Comparison of ENCODE assay signal across 19 cellular contexts in genomic region chr17:31926100-31926729, GRCh38.
"Had no signal": no experiment of that assay in that cellular context is flagged by ENCODE, and none has a peak within 500 bp of the region (broad histone marks: within the 10 kb centered on the region; RNA-seq: fewer than 3 reads in every experiment).

No MANE protein-coding gene starts in this region.

- H3K27ac ChIP-seq: brain microvascular endothelial cell, pancreas, spleen, transverse colon, vagina had no signal

- H3K9me3 Mint-ChIP-seq: memory B cell; naive thymus-derived CD8-positive, alpha-beta T cell; stimulated activated naive B cell treated with anti-CD40 and anti-IgM and Interleukin-4, amounts not matched to agents 10 μg/mL and 1 μg/mL and 100 μg/mL, for 72 hours had no signal

- H3K9me3 ChIP-seq: pancreas, spleen, transverse colon, vagina had no signal

- H3K27ac Mint-ChIP-seq: activated naive CD8-positive, alpha-beta T cell; memory B cell; naive thymus-derived CD8-positive, alpha-beta T cell; stimulated activated naive B cell treated with anti-CD40 and anti-IgM and Interleukin-4, amounts not matched to agents 10 μg/mL and 1 μg/mL and 100 μg/mL, for 72 hours had no signal

- H3K4me3 Mint-ChIP-seq: activated naive CD8-positive, alpha-beta T cell; memory B cell; naive thymus-derived CD8-positive, alpha-beta T cell; stimulated activated naive B cell treated with anti-CD40 and anti-IgM and Interleukin-4, amounts not matched to agents 10 μg/mL and 1 μg/mL and 100 μg/mL, for 72 hours had no signal

- ATAC-seq: left ventricle myocardium superior; naive thymus-derived CD8-positive, alpha-beta T cell; pancreas; sciatic nerve had no signal

- DNase-seq: activated CD4-positive, CD25-positive, alpha-beta regulatory T cell; anterior cingulate cortex; brain microvascular endothelial cell; cortex of kidney; effector CD8-positive, alpha-beta T cell; foreskin fibroblast; glutamatergic neuron; kidney glomerular epithelial cell; left ventricle myocardium superior; naive thymus-derived CD8-positive, alpha-beta T cell; pancreas; spleen; stimulated activated CD4-positive, alpha-beta T cell treated with anti-CD3 and anti-CD28 coated beads, Interleukin-2, amount 100 ng/mL, for 24 hours; stimulated activated naive B cell treated with anti-CD40 and anti-IgM and Interleukin-4, amounts not matched to agents 10 μg/mL and 1 μg/mL and 100 μg/mL, for 72 hours; transverse colon had no signal

- H3K4me3 ChIP-seq: pancreas, spleen, transverse colon, vagina had no signal

- H3K36me3 ChIP-seq: brain microvascular endothelial cell, pancreas, spleen, transverse colon, vagina had no signal

- H3K27me3 Mint-ChIP-seq: activated naive CD8-positive, alpha-beta T cell; memory B cell; stimulated activated naive B cell treated with anti-CD40 and anti-IgM and Interleukin-4, amounts not matched to agents 10 μg/mL and 1 μg/mL and 100 μg/mL, for 72 hours had no signal

- H3K27me3 ChIP-seq: brain microvascular endothelial cell, pancreas, spleen, transverse colon, vagina had no signal

- H3K4me1 Mint-ChIP-seq: memory B cell; naive thymus-derived CD8-positive, alpha-beta T cell had no signal

- H3K4me1 ChIP-seq: pancreas, transverse colon, vagina had no signal

- H3K36me3 Mint-ChIP-seq: activated naive CD8-positive, alpha-beta T cell; memory B cell; naive thymus-derived CD8-positive, alpha-beta T cell; stimulated activated naive B cell treated with anti-CD40 and anti-IgM and Interleukin-4, amounts not matched to agents 10 μg/mL and 1 μg/mL and 100 μg/mL, for 72 hours had no signal
